Comparison of ENCODE assay signal across 23 cellular contexts in the genomic region with DNA sequence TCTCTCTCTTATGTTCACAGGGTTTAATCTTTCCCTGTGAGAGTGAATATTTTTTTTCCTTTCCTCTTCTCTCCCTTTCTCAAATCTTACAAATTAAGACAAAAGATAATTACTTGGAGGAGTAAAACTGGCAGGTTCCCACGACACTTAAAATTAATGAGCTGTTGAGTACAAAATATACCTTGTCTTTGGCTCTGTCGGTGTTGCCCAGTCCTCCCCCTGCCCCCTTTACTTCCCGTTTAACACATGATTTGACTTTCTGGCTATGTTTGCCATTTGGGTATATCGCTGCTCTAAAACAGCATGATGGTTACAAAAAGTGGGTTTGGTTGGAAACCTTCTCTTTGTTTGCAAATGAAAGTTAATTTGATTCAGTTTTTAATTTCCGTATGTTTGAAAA.
DNase-seq lines count a peak whose midpoint lies in the region; TF ChIP-seq lines count a peak whose summit lies in the region.
"Had no signal": no experiment of that assay in that cellular context is flagged by ENCODE, and none has a peak within 500 bp of the region (broad histone marks: within the 10 kb centered on the region; RNA-seq: fewer than 3 reads in every experiment).

No MANE protein-coding gene starts in this region.

- in situ Hi-C loops in transverse colon (cut with MboI; ENCODE audit: low pct_ligation_motif_present in 1 of 4, low pct_unique_long_range_greater_than_20kb in 1 of 4, low sequenced_read_pairs in 3 of 4): loop anchor here in 3 of 4 donors (25.0 kb wide), 1 partner anchor 1269 kb away; no protein-coding TSS in a partner anchor

- POLR2A ChIA-PET in activated CD4-positive, alpha-beta memory T cell treated with anti-CD3 and anti-CD28 coated beads for 36 hours (lab: Charles Lee): no interaction called here
- POLR2A ChIA-PET in activated CD4-positive, alpha-beta memory T cell treated with anti-CD3 and anti-CD28 coated beads, Interleukin-2, amount 10 ng/mL, durations not matched to agents 7 days and 5 days (lab: Charles Lee): interaction anchor here (0.8 kb wide), 1 partner anchor 49 kb away, joined by 3 read pairs; no protein-coding TSS in a partner anchor

- H3K4me1 ChIP-seq in endocrine pancreas (ENCODE audit: control insufficient read depth, insufficient read depth, low read length): peaks cover 41% of the 10 kb centered on the region
- peaks cover 0 to 9% (median 0%) of the 10 kb centered on the region in 4 donors for H3K4me1 ChIP-seq in transverse colon
- H3K4me1 ChIP-seq: SJSA1 had no signal

- no peak overlapping the region for H3K9ac ChIP-seq in endocrine pancreas (ENCODE audit: control insufficient read depth, insufficient read depth, low read length)

- peaks cover 15% of the 10 kb centered on the region for H3K36me3 Mint-ChIP-seq in activated CD4-positive, alpha-beta memory T cell treated with anti-CD3 and anti-CD28 coated beads for 36 hours
- H3K36me3 Mint-ChIP-seq in activated CD4-positive, alpha-beta memory T cell treated with anti-CD3 and anti-CD28 coated beads, Interleukin-2, amount 10 ng/mL, durations not matched to agents 7 days and 5 days (ENCODE audit: low read depth): peaks cover 8% of the 10 kb centered on the region
- peaks cover 6% of the 10 kb centered on the region for H3K36me3 Mint-ChIP-seq in progenitor cell of endocrine pancreas (ENCODE audit: insufficient read depth)

- H3K9me3 Mint-ChIP-seq in activated CD4-positive, alpha-beta memory T cell treated with anti-CD3 and anti-CD28 coated beads for 36 hours: no peaks in the 10 kb centered on the region
- no peaks in the 10 kb centered on the region for H3K9me3 Mint-ChIP-seq in activated CD4-positive, alpha-beta memory T cell treated with anti-CD3 and anti-CD28 coated beads, Interleukin-2, amount 10 ng/mL, durations not matched to agents 7 days and 5 days
- H3K9me3 Mint-ChIP-seq in progenitor cell of endocrine pancreas (ENCODE audit: low read depth): no peaks in the 10 kb centered on the region

- H3K27me3 Mint-ChIP-seq in activated CD4-positive, alpha-beta memory T cell treated with anti-CD3 and anti-CD28 coated beads for 36 hours: no peaks in the 10 kb centered on the region
- H3K27me3 Mint-ChIP-seq in activated CD4-positive, alpha-beta memory T cell treated with anti-CD3 and anti-CD28 coated beads, Interleukin-2, amount 10 ng/mL, durations not matched to agents 7 days and 5 days: no peaks in the 10 kb centered on the region
- no peaks in the 10 kb centered on the region for H3K27me3 Mint-ChIP-seq in progenitor cell of endocrine pancreas

- TF ChIP-seq POLR2A in transverse colon (IDR thresholded peaks at IDR 0.05): no peak

- H3K4me3 Mint-ChIP-seq in activated CD4-positive, alpha-beta memory T cell treated with anti-CD3 and anti-CD28 coated beads for 36 hours: no peak overlapping the region
- H3K4me3 Mint-ChIP-seq in activated CD4-positive, alpha-beta memory T cell treated with anti-CD3 and anti-CD28 coated beads, Interleukin-2, amount 10 ng/mL, durations not matched to agents 7 days and 5 days: no peak overlapping the region
- H3K4me3 Mint-ChIP-seq in progenitor cell of endocrine pancreas (ENCODE audit: low read depth): no peak overlapping the region

- H3K27ac Mint-ChIP-seq in activated CD4-positive, alpha-beta memory T cell treated with anti-CD3 and anti-CD28 coated beads for 36 hours: peak overlapping the region; percentile 69
- H3K27ac Mint-ChIP-seq in activated CD4-positive, alpha-beta memory T cell treated with anti-CD3 and anti-CD28 coated beads, Interleukin-2, amount 10 ng/mL, durations not matched to agents 7 days and 5 days: no peak overlapping the region
- H3K27ac Mint-ChIP-seq in progenitor cell of endocrine pancreas: peak overlapping the region; percentile 14

- TF ChIP-seq CTCF in progenitor cell of endocrine pancreas (IDR thresholded peaks at IDR 0.05; ENCODE audit: unreplicated experiment) (no peak), transverse colon (IDR thresholded peaks at IDR 0.05) (no peak), dorsolateral prefrontal cortex (IDR thresholded peaks at IDR 0.05 in 54 of 56, conservative IDR thresholded peaks at IDR 0.05 in 2 of 56; ENCODE audit: low read depth in 1 of 56, partially characterized antibody in 56 of 56) (no peak)

- 75 to 92% methylated on average over 4 to 5 of the region's 5 CpGs for WGBS in transverse colon (ENCODE audit: low coverage in 1 of 2), 2 donors

- H3K4me3 ChIP-seq in endocrine pancreas (ENCODE audit: control insufficient read depth, insufficient read depth, low read length): peak overlapping the region; percentile 30
- H3K4me3 ChIP-seq in transverse colon: no peak overlapping the region
- no peak overlapping the region for H3K4me3 ChIP-seq in dorsolateral prefrontal cortex
- H3K4me3 ChIP-seq: cardiac muscle cell, heart right ventricle, left ventricle myocardium inferior, right atrium auricular region, SJSA1, suprapubic skin had no signal

- no peak for TF ChIP-seq EP300 in transverse colon (IDR thresholded peaks at IDR 0.05; ENCODE audit: low read depth)

- DNase-seq in activated CD4-positive, alpha-beta memory T cell treated with anti-CD3 and anti-CD28 coated beads for 36 hours: no peak
- DNase-seq in activated CD4-positive, alpha-beta memory T cell treated with anti-CD3 and anti-CD28 coated beads, Interleukin-2, amount 10 ng/mL, durations not matched to agents 7 days and 5 days: no peak
- DNase-seq in OCI-M1 (lab: John Stamatoyannopoulos, UW) (peak; percentile 41), progenitor cell of endocrine pancreas (ENCODE audit: low spot score, unreplicated experiment) (no peak), transverse colon (no peak), dorsolateral prefrontal cortex (no peak), cerebellar cortex (ENCODE audit: low spot score) (no peak)
- DNase-seq: Calu3; dermis blood vessel endothelial cell; EL; heart right ventricle; left ventricle myocardium inferior; NCI-H1694 treated with DMSO at 0.1 percent for 48 hours; occipital lobe; stimulated activated CD4-positive, alpha-beta T cell treated with anti-CD3 and anti-CD28 coated beads, Interleukin-12 subunit alpha, Interleukin-12 subunit beta, amount 100 ng/mL, for 4 hours; stimulated activated CD8-positive, alpha-beta memory T cell treated with anti-CD3 and anti-CD28 coated beads, Interleukin-4, amount 100 ng/mL, for 48 hours had no signal

- CTCF ChIA-PET in activated CD4-positive, alpha-beta memory T cell treated with anti-CD3 and anti-CD28 coated beads for 36 hours (lab: Charles Lee): interaction anchor here (1.0 kb wide), 1 partner anchor 11 kb away, joined by 4 read pairs; no protein-coding TSS in a partner anchor
- CTCF ChIA-PET in activated CD4-positive, alpha-beta memory T cell treated with anti-CD3 and anti-CD28 coated beads, Interleukin-2, amount 10 ng/mL, durations not matched to agents 7 days and 5 days (lab: Charles Lee): interaction anchor here (0.9 kb wide), 1 partner anchor 13 kb away, joined by 3 read pairs; no protein-coding TSS in a partner anchor

- no peaks in the 10 kb centered on the region for H3K27me3 ChIP-seq in endocrine pancreas (ENCODE audit: control insufficient read depth, insufficient read depth, low read length)
- no peaks in the 10 kb centered on the region for H3K27me3 ChIP-seq in transverse colon
- no peaks in the 10 kb centered on the region for H3K27me3 ChIP-seq in dorsolateral prefrontal cortex
- H3K27me3 ChIP-seq: BE2C, cardiac muscle cell, heart right ventricle, right atrium auricular region, SJSA1, suprapubic skin had no signal

- H3K36me3 ChIP-seq in endocrine pancreas (ENCODE audit: control insufficient read depth, insufficient read depth, low read length): no peaks in the 10 kb centered on the region
- H3K36me3 ChIP-seq in transverse colon: no peaks in the 10 kb centered on the region
- H3K36me3 ChIP-seq: BE2C, cardiac muscle cell, heart right ventricle, left ventricle myocardium inferior, right atrium auricular region, SJSA1, suprapubic skin had no signal

- H3K9me3 ChIP-seq in endocrine pancreas (ENCODE audit: control insufficient read depth, low read length): no peaks in the 10 kb centered on the region
- no peaks in the 10 kb centered on the region for H3K9me3 ChIP-seq in transverse colon
- H3K9me3 ChIP-seq: BE2C, heart right ventricle, left ventricle myocardium inferior, right atrium auricular region, SJSA1, suprapubic skin had no signal

- intact Hi-C loops in activated CD4-positive, alpha-beta memory T cell treated with anti-CD3 and anti-CD28 coated beads for 36 hours (cut with micrococcal nuclease): loop anchor here (10.0 kb wide), 1 partner anchor 607 kb away; no protein-coding TSS in a partner anchor
- intact Hi-C loops in transverse colon (cut with DNase I; ENCODE audit: low total_unique reads): no loop called here
- intact Hi-C loops in dorsolateral prefrontal cortex (cut with DNase I): no loop called here

- H3K4me1 Mint-ChIP-seq in activated CD4-positive, alpha-beta memory T cell treated with anti-CD3 and anti-CD28 coated beads for 36 hours (ENCODE audit: low read depth): peaks cover 48% of the 10 kb centered on the region
- H3K4me1 Mint-ChIP-seq in activated CD4-positive, alpha-beta memory T cell treated with anti-CD3 and anti-CD28 coated beads, Interleukin-2, amount 10 ng/mL, durations not matched to agents 7 days and 5 days: peaks cover 14% of the 10 kb centered on the region
- peaks cover 41% of the 10 kb centered on the region for H3K4me1 Mint-ChIP-seq in progenitor cell of endocrine pancreas (ENCODE audit: low read depth)

- H3K27ac ChIP-seq in transverse colon: no peak overlapping the region
- no peak overlapping the region for H3K27ac ChIP-seq in dorsolateral prefrontal cortex
- H3K27ac ChIP-seq: cardiac muscle cell, heart right ventricle, HL-60, left ventricle myocardium inferior, right atrium auricular region, SJSA1, suprapubic skin had no signal
